ENCODE assay signal across 1 cellular context in genomic region chr18:35290070-35290735, GRCh38.
TF ChIP-seq lines count a peak whose summit lies in the region.

Gene ZSCAN30, minus strand, starts transcription at chr18:35290229. Its CDS starts 25,877 bp downstream, at chr18:35264352.

TF ChIP-seq in GM23338, 12 proteins besides CTCF, POLR2A, EP300 and RAD21 (continued from another document):
- no peak for TF ChIP-seq ZNF462 (CRISPR knock-in tag; IDR thresholded peaks at IDR 0.05)
- TF ChIP-seq REST (IDR thresholded peaks at IDR 0.05; ENCODE audit: unreplicated experiment) = no peak
